Comparison of ENCODE assay signal across 1 cellular context in genomic region chr6:131643855-131644460, GRCh38.
TF ChIP-seq lines count a peak whose summit lies in the region.

No MANE protein-coding gene starts in this region.

TF ChIP-seq in HepG2, 621 proteins besides CTCF, POLR2A, EP300 and RAD21:
- TF ChIP-seq THYN1 (CRISPR knock-in tag; IDR thresholded peaks at IDR 0.05; ENCODE audit: borderline replicate concordance, low read depth) = no peak
